ENCODE assay signal across 8 cellular contexts in the genomic region with DNA sequence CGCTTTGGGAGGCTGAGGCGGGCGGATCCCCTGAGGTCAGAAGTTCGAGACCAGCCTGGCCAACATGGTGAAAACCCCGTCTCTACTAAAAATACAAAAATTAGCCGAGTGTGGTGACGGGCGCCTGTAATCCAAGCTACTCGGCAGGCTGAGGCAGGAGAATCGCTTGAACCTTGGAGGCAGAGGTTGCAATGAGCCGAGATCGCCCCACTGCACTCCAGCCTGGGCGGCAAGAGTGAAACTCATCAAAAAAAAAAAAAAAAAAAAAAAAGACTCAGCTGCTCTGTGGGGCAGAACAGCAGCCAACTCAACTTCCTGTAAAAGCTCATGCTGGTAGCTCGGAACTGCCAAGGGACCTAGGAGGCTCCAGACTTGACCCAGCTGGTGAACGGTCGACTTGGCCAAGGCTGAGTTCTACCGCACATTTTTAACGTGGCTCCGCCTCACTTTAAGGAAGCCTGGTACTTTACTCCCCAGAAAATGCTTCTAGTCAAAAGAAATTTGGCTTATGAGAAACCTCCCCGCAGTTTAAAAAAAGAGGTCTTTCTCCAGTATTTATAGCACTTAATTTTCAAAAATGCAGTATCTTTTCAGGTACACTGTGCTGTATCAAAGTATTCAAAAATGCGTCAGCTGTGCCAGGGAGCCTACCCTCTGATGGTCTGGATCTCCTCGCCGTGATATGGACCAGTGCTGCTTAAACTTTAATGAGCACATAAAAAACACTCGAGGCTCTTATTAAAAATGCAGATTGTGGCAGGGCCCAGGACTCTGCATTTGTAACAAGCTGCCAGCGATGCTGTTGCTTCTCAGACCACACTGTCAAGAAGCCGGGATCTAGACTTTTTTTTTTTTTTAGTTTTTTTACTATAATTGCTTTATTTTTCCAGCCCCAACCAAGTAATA. TPM values are rescaled to one million over a fixed set of nuclear protein-coding genes. Genes with fewer than 3 reads are reported as not detected.
A peak's percentile ranks its signal among the peaks of the same experiment; 100 is the strongest.
DNase-seq lines count a peak whose midpoint lies in the region; ATAC-seq, FAIRE-seq and TF ChIP-seq lines count a peak whose summit lies in the region.

No MANE protein-coding gene starts in this region.

- intact Hi-C loops in kidney (cut with DNase I) = no loop called here

- H3K9me3 Mint-ChIP-seq in activated T-cell treated with anti-CD3 and anti-CD28 coated beads, Interleukin-2, amount 50 U/mL, for 72 hours = peaks cover 3 to 5% of the 10 kb centered on the region in 2 donors
- H3K9me3 Mint-ChIP-seq in brain = peaks cover 0 to 10% (median 5%) of the 10 kb centered on the region in 5 experiments
- peaks cover 0 to 5% of the 10 kb centered on the region in 2 donors for H3K9me3 Mint-ChIP-seq in stimulated activated naive B cell treated with anti-CD40 and anti-IgM and Interleukin-4, amounts not matched to agents 10 μg/mL and 1 μg/mL and 100 μg/mL, for 72 hours

- TF ChIP-seq CTCF in brain (conservative IDR thresholded peaks at IDR 0.05) (no peak), kidney (IDR thresholded peaks at IDR 0.05; ENCODE audit: borderline replicate concordance, extremely low read depth, insufficient read depth) (no peak)

- H3K4me3 ChIP-seq in kidney (ENCODE audit: low read length in 2 of 2) = peak overlapping the region; percentile 75 to 76

- H3K27me3 Mint-ChIP-seq in activated T-cell treated with anti-CD3 and anti-CD28 coated beads, Interleukin-2, amount 50 U/mL, for 72 hours (ENCODE audit: low read depth) = no peaks in the 10 kb centered on the region
- H3K27me3 Mint-ChIP-seq in brain = peaks cover 12% of the 10 kb centered on the region
- no peaks in the 10 kb centered on the region for H3K27me3 Mint-ChIP-seq in stimulated activated naive B cell treated with anti-CD40 and anti-IgM and Interleukin-4, amounts not matched to agents 10 μg/mL and 1 μg/mL and 100 μg/mL, for 72 hours

- H3K9me3 ChIP-seq in kidney (ENCODE audit: control insufficient read depth in 1 of 2, low read length in 2 of 2) = no peaks in the 10 kb centered on the region

- H3K36me3 ChIP-seq in kidney (ENCODE audit: control insufficient read depth in 1 of 2, insufficient read depth in 2 of 2, low read length in 2 of 2) = no peaks in the 10 kb centered on the region

- peak overlapping the region; percentile 90 to 93 for H3K4me3 Mint-ChIP-seq in activated T-cell treated with anti-CD3 and anti-CD28 coated beads, Interleukin-2, amount 50 U/mL, for 72 hours
- H3K4me3 Mint-ChIP-seq in brain = peak overlapping the region; percentile 84 to 86 (median 85)
- H3K4me3 Mint-ChIP-seq in stimulated activated naive B cell treated with anti-CD40 and anti-IgM and Interleukin-4, amounts not matched to agents 10 μg/mL and 1 μg/mL and 100 μg/mL, for 72 hours = peak overlapping the region; percentile 88 to 97

- H3K4me1 Mint-ChIP-seq in activated T-cell treated with anti-CD3 and anti-CD28 coated beads, Interleukin-2, amount 50 U/mL, for 72 hours (ENCODE audit: low read depth) = peaks cover 50% of the 10 kb centered on the region
- peaks cover 37% of the 10 kb centered on the region for H3K4me1 Mint-ChIP-seq in brain
- peaks cover 25 to 54% of the 10 kb centered on the region in 2 donors for H3K4me1 Mint-ChIP-seq in stimulated activated naive B cell treated with anti-CD40 and anti-IgM and Interleukin-4, amounts not matched to agents 10 μg/mL and 1 μg/mL and 100 μg/mL, for 72 hours

- peak overlapping the region; percentile 91 to 92 for H3K27ac ChIP-seq in kidney (ENCODE audit: low read depth in 2 of 2, low read length in 2 of 2)

- peak; percentile 41 to 43 for DNase-seq in activated T-cell treated with anti-CD3 and anti-CD28 coated beads, Interleukin-2, amount 50 U/mL, for 72 hours
- DNase-seq in activated T-cell treated with anti-CD3 and anti-CD28 coated beads for 4 hours (no peak), NOMO-1 treated with dmso at 0.1 percent for 144 hours (lab: John Stamatoyannopoulos, UW; ENCODE audit: unreplicated experiment) (peak; percentile 58), kidney (peak; percentile 82)
- DNase-seq in stimulated activated naive B cell treated with anti-CD40 and anti-IgM and Interleukin-4, amounts not matched to agents 10 μg/mL and 1 μg/mL and 100 μg/mL, for 72 hours = peak; percentile 58

- H3K4me1 ChIP-seq in kidney (ENCODE audit: control insufficient read depth in 1 of 2, insufficient read depth in 1 of 2, low read depth in 1 of 2, low read length in 2 of 2) = peaks cover 21 to 23% of the 10 kb centered on the region in 2 donors

- ATAC-seq in activated T-cell treated with anti-CD3 and anti-CD28 coated beads, Interleukin-2, amount 50 U/mL, for 72 hours (replicated peaks in 1 of 2) = peak; percentile 23 to 26
- ATAC-seq in stimulated activated naive B cell treated with anti-CD40 and anti-IgM and Interleukin-4, amounts not matched to agents 10 μg/mL and 1 μg/mL and 100 μg/mL, for 72 hours (replicated peaks) = peak; percentile 55
- ATAC-seq in HG02623 (IDR thresholded peaks at IDR 0.05; ENCODE audit: unreplicated experiment) = no peak
- no peak for ATAC-seq in GM18868 (IDR thresholded peaks at IDR 0.05; ENCODE audit: unreplicated experiment)

- H3K9ac ChIP-seq in kidney (ENCODE audit: low read length in 2 of 2) = peak overlapping the region in 1 of 2 donors; percentile 41

- H3K36me3 Mint-ChIP-seq in activated T-cell treated with anti-CD3 and anti-CD28 coated beads, Interleukin-2, amount 50 U/mL, for 72 hours (ENCODE audit: insufficient read depth in 2 of 2) = peaks cover 6 to 11% of the 10 kb centered on the region in 2 donors
- no peaks in the 10 kb centered on the region for H3K36me3 Mint-ChIP-seq in brain
- peaks cover 8 to 9% of the 10 kb centered on the region in 2 donors for H3K36me3 Mint-ChIP-seq in stimulated activated naive B cell treated with anti-CD40 and anti-IgM and Interleukin-4, amounts not matched to agents 10 μg/mL and 1 μg/mL and 100 μg/mL, for 72 hours

- FAIRE-seq in kidney (lab: Jason Lieb, UNC) = no peak

- H3K27ac Mint-ChIP-seq in activated T-cell treated with anti-CD3 and anti-CD28 coated beads, Interleukin-2, amount 50 U/mL, for 72 hours = peak overlapping the region; percentile 95
- peak overlapping the region; percentile 56 to 89 (median 67) for H3K27ac Mint-ChIP-seq in brain
- H3K27ac Mint-ChIP-seq in stimulated activated naive B cell treated with anti-CD40 and anti-IgM and Interleukin-4, amounts not matched to agents 10 μg/mL and 1 μg/mL and 100 μg/mL, for 72 hours = peak overlapping the region; percentile 98

RNA-seq across cellular contexts. Expression of a gene that starts 1.2 kb away (rescaled TPM):
- total RNA-seq in activated T-cell treated with anti-CD3 and anti-CD28 coated beads, Interleukin-2, amount 50 U/mL, for 72 hours = 100 to 1,000 TPM; 103 to 121 TPM
- polyA plus RNA-seq in brain (ENCODE audit: insufficient read depth, low read depth, low replicate concordance) (51.7 TPM), kidney (ENCODE audit: insufficient read depth, low read depth, low replicate concordance) (39.9 TPM)
- 65.1 TPM for total RNA-seq in kidney

RNA-seq across cellular contexts. Expression of a gene that starts 16.2 kb away (rescaled TPM):
- total RNA-seq in activated T-cell treated with anti-CD3 and anti-CD28 coated beads, Interleukin-2, amount 50 U/mL, for 72 hours = 10 to 100 TPM; 36.0 to 42.3 TPM
- polyA plus RNA-seq in brain (ENCODE audit: insufficient read depth, low read depth, low replicate concordance) = 29.5 TPM
- total RNA-seq in kidney = 38.7 TPM
- polyA plus RNA-seq in kidney (ENCODE audit: insufficient read depth, low read depth, low replicate concordance) = 23.7 TPM

RNA-seq across cellular contexts. Expression of a gene that starts 16.4 kb away (rescaled TPM):
- total RNA-seq in activated T-cell treated with anti-CD3 and anti-CD28 coated beads, Interleukin-2, amount 50 U/mL, for 72 hours = 100 to 1,000 TPM; 144 to 161 TPM
- polyA plus RNA-seq in brain (ENCODE audit: insufficient read depth, low read depth, low replicate concordance) (258 TPM), kidney (ENCODE audit: insufficient read depth, low read depth, low replicate concordance) (247 TPM)
- 145 TPM for total RNA-seq in kidney

RNA-seq across cellular contexts. Expression of a gene that starts 29.8 kb away (rescaled TPM):
- total RNA-seq in activated T-cell treated with anti-CD3 and anti-CD28 coated beads, Interleukin-2, amount 50 U/mL, for 72 hours = not detected
- polyA plus RNA-seq in brain (ENCODE audit: insufficient read depth, low read depth, low replicate concordance) (not detected), kidney (ENCODE audit: insufficient read depth, low read depth, low replicate concordance) (not detected)
- total RNA-seq in kidney = not detected

RNA-seq across cellular contexts. Expression of a gene that starts 38.1 kb away (rescaled TPM):
- not detected for total RNA-seq in activated T-cell treated with anti-CD3 and anti-CD28 coated beads, Interleukin-2, amount 50 U/mL, for 72 hours
- polyA plus RNA-seq in brain (ENCODE audit: insufficient read depth, low read depth, low replicate concordance) (not detected), kidney (ENCODE audit: insufficient read depth, low read depth, low replicate concordance) (not detected)
- not detected for total RNA-seq in kidney

Comparison
In these comparisons a context has a peak if more than half of its experiments do, and no peak if none do; other contexts are left out.
1. ATAC-seq: peak in activated T-cell treated with anti-CD3 and anti-CD28 coated beads, Interleukin-2, amount 50 U/mL, for 72 hours (2 of 2) and stimulated activated naive B cell treated with anti-CD40 and anti-IgM and Interleukin-4, amounts not matched to agents 10 μg/mL and 1 μg/mL and 100 μg/mL, for 72 hours (2 of 2); none in HG02623 (single experiment) and GM18868 (single experiment).
2. Peak in every context shown above with its lines, with median percentiles within 50 percentile points of each other: H3K27ac Mint-ChIP-seq and H3K4me3 Mint-ChIP-seq.